In the genomic region with DNA sequence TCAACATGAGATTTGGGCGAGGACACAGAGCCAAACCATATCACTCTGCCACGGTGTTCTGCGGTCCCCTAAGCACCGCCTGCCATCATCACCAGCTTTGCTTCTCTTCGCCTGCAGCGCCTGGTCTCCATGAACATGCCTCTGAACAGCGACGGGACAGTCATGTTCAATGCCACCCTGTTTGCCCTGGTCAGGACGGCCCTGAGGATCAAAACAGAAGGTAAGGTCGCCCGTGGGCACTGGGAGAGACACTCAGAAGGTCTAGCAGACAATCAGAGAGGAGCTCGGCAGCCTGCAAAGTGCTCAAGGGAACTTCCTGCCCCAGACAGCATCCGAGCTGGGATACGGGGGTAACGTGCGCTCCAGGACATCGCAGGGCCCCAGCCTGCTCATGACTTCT, we compare ENCODE assay signal across 23 cellular contexts.
DNase-seq lines count a peak whose midpoint lies in the region; ATAC-seq and TF ChIP-seq lines count a peak whose summit lies in the region.
"Had no signal": no experiment of that assay in that cellular context is flagged by ENCODE, and none has a peak within 500 bp of the region (broad histone marks: within the 10 kb centered on the region; RNA-seq: fewer than 3 reads in every experiment).

No MANE protein-coding gene starts in this region.

- H3K4me3 Mint-ChIP-seq in WTC11: no peak overlapping the region
- no peak overlapping the region for H3K4me3 Mint-ChIP-seq in mesothelial cell of epicardium
- H3K4me3 Mint-ChIP-seq: B cell; CD8-positive, alpha-beta T cell; IgD-negative memory B cell had no signal

- no peaks in the 10 kb centered on the region for H3K9me3 ChIP-seq in osteoblast (ENCODE audit: low read depth, low read length)
- H3K9me3 ChIP-seq: Caco-2 had no signal

- H3K79me2 ChIP-seq in osteoblast (ENCODE audit: insufficient read depth, low read length): no peaks in the 10 kb centered on the region

- H3K36me3 ChIP-seq in osteoblast (ENCODE audit: insufficient read depth, low read length): peaks cover 42% of the 10 kb centered on the region

- H3K36me3 Mint-ChIP-seq in WTC11: no peaks in the 10 kb centered on the region
- H3K36me3 Mint-ChIP-seq in mesothelial cell of epicardium: peaks cover 33% of the 10 kb centered on the region
- H3K36me3 Mint-ChIP-seq: IgD-negative memory B cell had no signal

- H3K27ac Mint-ChIP-seq in WTC11 (no peak overlapping the region), mesothelial cell of epicardium (no peak overlapping the region)
- H3K27ac Mint-ChIP-seq: B cell; CD8-positive, alpha-beta T cell; IgD-negative memory B cell had no signal

- H3K27ac ChIP-seq in osteoblast (ENCODE audit: low read depth, low read length): no peak overlapping the region
- H3K27ac ChIP-seq: C4-2B, KMS-11 had no signal

- H3K4me2 ChIP-seq in osteoblast (ENCODE audit: insufficient read depth, low read length): no peak overlapping the region
- H3K4me2 ChIP-seq: KMS-11 had no signal

- no peak for ATAC-seq in WTC11
- ATAC-seq: CD8-positive, alpha-beta T cell; GM12878; HCT116 had no signal

- no peak overlapping the region for H3K4me3 ChIP-seq in osteoblast (ENCODE audit: insufficient read depth, low read length)
- H3K4me3 ChIP-seq: GM12878 had no signal

- no peaks in the 10 kb centered on the region for H3K4me1 ChIP-seq in osteoblast (ENCODE audit: insufficient read depth, low read length)
- H3K4me1 ChIP-seq: Caco-2 had no signal

- H3K27me3 ChIP-seq in osteoblast (ENCODE audit: insufficient read depth, low read length): no peaks in the 10 kb centered on the region

- H4K20me1 ChIP-seq in osteoblast (ENCODE audit: insufficient read depth, low read length): no peaks in the 10 kb centered on the region

- no peak overlapping the region for H2AFZ ChIP-seq in osteoblast (ENCODE audit: low read length)

- no peak for TF ChIP-seq CTCF in WTC11 (IDR thresholded peaks at IDR 0.05)
- no peak for TF ChIP-seq CTCF in osteoblast (IDR thresholded peaks at IDR 0.05; ENCODE audit: extremely low read depth, low read depth, low read length)
- no peak for TF ChIP-seq CTCF in mesothelial cell of epicardium (IDR thresholded peaks at IDR 0.05; ENCODE audit: unreplicated experiment)

- POLR2A ChIA-PET in WTC11 (lab: Charles Lee): no interaction called here

- H3K27me3 Mint-ChIP-seq in WTC11 (ENCODE audit: low read depth): no peaks in the 10 kb centered on the region
- no peaks in the 10 kb centered on the region for H3K27me3 Mint-ChIP-seq in mesothelial cell of epicardium (ENCODE audit: low read depth)
- H3K27me3 Mint-ChIP-seq: B cell, IgD-negative memory B cell had no signal

- CTCF ChIA-PET in WTC11 (lab: Charles Lee): interaction anchor here (0.8 to 1.5 kb wide), 3 partner anchors 14 to 115 kb away, joined by 3 to 4 read pairs (median 4); no protein-coding TSS in a partner anchor

- no peaks in the 10 kb centered on the region for H3K4me1 Mint-ChIP-seq in WTC11
- no peaks in the 10 kb centered on the region for H3K4me1 Mint-ChIP-seq in mesothelial cell of epicardium
- H3K4me1 Mint-ChIP-seq: B cell, IgD-negative memory B cell had no signal

- DNase-seq in WTC11 (ENCODE audit: low spot score) (peak; percentile 4), ecto neural progenitor cell (ENCODE audit: low spot score) (peak; percentile 46), osteoblast (ENCODE audit: insufficient read length, low spot score, missing footprints) (peak; percentile 65), ureter (ENCODE audit: low spot score) (peak; percentile 18), SIG-M5 (lab: John Stamatoyannopoulos, UW) (no peak), mesothelial cell of epicardium (ENCODE audit: low spot score in 2 of 2, unreplicated experiment in 2 of 2) (no peak), T-helper 1 cell (no peak)
- DNase-seq: CD8-positive, alpha-beta T cell; DMS79; EL; GDM1; MM.1S; NCI-H2029; NCI-H526 treated with DMSO at 0.1 percent for 48 hours; Right ventricle myocardium superior; RPMI8226 had no signal

- no peaks in the 10 kb centered on the region for H3K9me3 Mint-ChIP-seq in WTC11
- no peaks in the 10 kb centered on the region for H3K9me3 Mint-ChIP-seq in mesothelial cell of epicardium
- H3K9me3 Mint-ChIP-seq: CD8-positive, alpha-beta T cell; IgD-negative memory B cell had no signal

TF ChIP-seq in WTC11, 78 proteins besides CTCF, POLR2A, EP300 and RAD21 (continues in another document):
- TF ChIP-seq GTF2I (CRISPR knock-in tag; conservative IDR thresholded peaks at IDR 0.05) (no peak), NR3C1 (CRISPR knock-in tag; conservative IDR thresholded peaks at IDR 0.05; ENCODE audit: low read depth) (no peak), ATF6 (CRISPR knock-in tag; IDR thresholded peaks at IDR 0.05) (no peak), E2F4 (CRISPR knock-in tag; IDR thresholded peaks at IDR 0.05; ENCODE audit: borderline replicate concordance, low read depth) (no peak), ZNF425 (CRISPR knock-in tag; conservative IDR thresholded peaks at IDR 0.05) (no peak)
- TF ChIP-seq, protein P1, sequence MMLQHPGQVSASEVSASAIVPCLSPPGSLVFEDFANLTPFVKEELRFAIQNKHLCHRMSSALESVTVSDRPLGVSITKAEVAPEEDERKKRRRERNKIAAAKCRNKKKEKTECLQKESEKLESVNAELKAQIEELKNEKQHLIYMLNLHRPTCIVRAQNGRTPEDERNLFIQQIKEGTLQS (CRISPR knock-in tag; conservative IDR thresholded peaks at IDR 0.05): no peak
- TF ChIP-seq, protein P2, sequence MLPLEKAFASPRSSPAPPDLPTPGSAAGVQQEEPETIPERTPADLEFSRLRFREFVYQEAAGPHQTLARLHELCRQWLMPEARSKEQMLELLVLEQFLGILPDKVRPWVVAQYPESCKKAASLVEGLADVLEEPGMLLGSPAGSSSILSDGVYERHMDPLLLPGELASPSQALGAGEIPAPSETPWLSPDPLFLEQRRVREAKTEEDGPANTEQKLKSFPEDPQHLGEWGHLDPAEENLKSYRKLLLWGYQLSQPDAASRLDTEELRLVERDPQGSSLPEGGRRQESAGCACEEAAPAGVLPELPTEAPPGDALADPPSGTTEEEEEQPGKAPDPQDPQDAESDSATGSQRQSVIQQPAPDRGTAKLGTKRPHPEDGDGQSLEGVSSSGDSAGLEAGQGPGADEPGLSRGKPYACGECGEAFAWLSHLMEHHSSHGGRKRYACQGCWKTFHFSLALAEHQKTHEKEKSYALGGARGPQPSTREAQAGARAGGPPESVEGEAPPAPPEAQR (CRISPR knock-in tag; IDR thresholded peaks at IDR 0.05): no peak
- TF ChIP-seq, protein P3, sequence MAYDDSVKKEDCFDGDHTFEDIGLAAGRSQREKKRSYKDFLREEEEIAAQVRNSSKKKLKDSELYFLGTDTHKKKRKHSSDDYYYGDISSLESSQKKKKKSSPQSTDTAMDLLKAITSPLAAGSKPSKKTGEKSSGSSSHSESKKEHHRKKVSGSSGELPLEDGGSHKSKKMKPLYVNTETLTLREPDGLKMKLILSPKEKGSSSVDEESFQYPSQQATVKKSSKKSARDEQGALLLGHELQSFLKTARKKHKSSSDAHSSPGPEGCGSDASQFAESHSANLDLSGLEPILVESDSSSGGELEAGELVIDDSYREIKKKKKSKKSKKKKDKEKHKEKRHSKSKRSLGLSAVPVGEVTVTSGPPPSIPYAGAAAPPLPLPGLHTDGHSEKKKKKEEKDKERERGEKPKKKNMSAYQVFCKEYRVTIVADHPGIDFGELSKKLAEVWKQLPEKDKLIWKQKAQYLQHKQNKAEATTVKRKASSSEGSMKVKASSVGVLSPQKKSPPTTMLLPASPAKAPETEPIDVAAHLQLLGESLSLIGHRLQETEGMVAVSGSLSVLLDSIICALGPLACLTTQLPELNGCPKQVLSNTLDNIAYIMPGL (CRISPR knock-in tag; IDR thresholded peaks at IDR 0.05): no peak

Comparison
In these comparisons a context has a peak if more than half of its experiments do, and no peak if none do; other contexts are left out.
1. DNase-seq: peak in WTC11 (single experiment), ecto neural progenitor cell (single experiment), osteoblast (single experiment) and ureter (single experiment); none in SIG-M5 (single experiment), mesothelial cell of epicardium (0 of 2) and T-helper 1 cell (0 of 5).